In the genomic region with DNA sequence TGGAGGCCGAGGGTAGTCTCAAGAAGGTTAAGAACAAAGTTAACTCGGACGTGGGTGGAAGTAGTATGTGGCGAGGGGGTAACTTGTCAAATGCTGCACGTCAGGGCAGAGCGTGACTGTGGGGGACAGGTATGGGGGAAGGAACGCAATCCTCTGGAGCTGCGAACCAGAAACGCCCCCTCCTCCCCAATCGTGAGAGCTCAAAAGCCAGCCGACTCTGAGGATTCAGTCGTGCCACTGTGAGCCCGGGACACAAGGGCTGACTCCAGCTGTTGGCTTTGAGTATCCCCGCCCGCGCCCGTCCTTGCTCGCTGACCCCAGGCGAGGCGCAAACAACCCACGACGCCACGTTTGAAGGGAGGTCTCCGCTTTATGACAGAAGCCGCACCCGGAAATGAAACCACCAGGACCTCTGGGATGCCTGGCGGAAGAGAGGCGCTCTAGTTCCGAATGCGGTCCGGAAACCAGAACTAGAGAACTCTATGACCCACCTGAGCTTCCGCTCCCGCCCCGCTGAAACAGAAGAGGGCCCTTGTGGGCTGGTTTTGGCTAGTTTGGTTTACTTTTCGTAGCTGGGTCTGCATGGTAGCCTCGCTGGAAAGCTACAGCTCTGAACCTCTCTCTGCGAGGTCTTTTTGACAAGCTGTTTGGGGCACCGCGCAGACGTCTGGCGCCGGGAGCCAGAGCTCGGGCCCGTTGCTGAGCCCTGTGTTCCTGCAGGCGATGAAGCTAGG, we compare ENCODE assay signal across 8 cellular contexts. TPM values are rescaled to one million over a fixed set of nuclear protein-coding genes. Genes with fewer than 3 reads are reported as not detected.
DNase-seq lines count a peak whose midpoint lies in the region; ATAC-seq, FAIRE-seq and TF ChIP-seq lines count a peak whose summit lies in the region.

A gene (minus strand): TSS at position 377 of the 734 bp plus-strand sequence. CDS start 550 bp downstream, outside the sequence.

- FAIRE-seq in D721Med (lab: Jason Lieb, UNC) = no peak

- TF ChIP-seq CTCF in D721Med (IDR thresholded peaks at IDR 0.05; ENCODE audit: insufficient read depth, missing control alignments) (no peak), esophagus squamous epithelium (IDR thresholded peaks at IDR 0.05) (no peak)

- peak in 2 of 4 donors; percentile 28 to 80 for TF ChIP-seq POLR2A in esophagus squamous epithelium (IDR thresholded peaks at IDR 0.05)

- DNase-seq in D721Med (ENCODE audit: insufficient read length, low spot score) (peak; percentile 68), KG1 (lab: John Stamatoyannopoulos, UW) (peak; percentile 73), esophagus squamous epithelium (lab: John Stamatoyannopoulos, UW) (peak; percentile 51), myocyte (ENCODE audit: low read depth) (peak; percentile 96)
- DNase-seq in activated T-cell treated with anti-CD3 and anti-CD28 coated beads, Interleukin-2, amount 50 U/mL, for 48 hours = peak; percentile 86 to 88
- peak; percentile 80 to 84 for DNase-seq in stimulated activated CD8-positive, alpha-beta memory T cell treated with anti-CD3 and anti-CD28 coated beads, Interleukin-7, amount 100 ng/mL, for 4 hours (ENCODE audit: low read depth in 2 of 2)

- H3K4me3 ChIP-seq in esophagus squamous epithelium = peak within 1 kb of the TSS; percentile 56 to 91 (median 78)

- peaks cover 0 to 27% (median 11%) of the 10 kb centered on the region in 3 donors for H3K36me3 ChIP-seq in esophagus squamous epithelium

- H3K27ac ChIP-seq in esophagus squamous epithelium = peak within 1 kb of the TSS; percentile 86 to 96 (median 90)

- no peaks in the 10 kb centered on the region for H3K9me3 ChIP-seq in esophagus squamous epithelium

- intact Hi-C loops in esophagus squamous epithelium (cut with DNase I) = no loop called here

- WGBS in esophagus squamous epithelium, 2 donors = 0% methylated on average over 21 to 27 of the region's 45 CpGs

- ATAC-seq in GM21619 (IDR thresholded peaks at IDR 0.05; ENCODE audit: unreplicated experiment) = peak; percentile 91

- H3K4me1 ChIP-seq in esophagus squamous epithelium = peaks cover 16 to 26% (median 16%) of the 10 kb centered on the region in 3 donors

- peaks cover 0 to 3% (median 0%) of the 10 kb centered on the region in 4 donors for H3K27me3 ChIP-seq in esophagus squamous epithelium

TF ChIP-seq in PFSK-1, 5 proteins besides CTCF, POLR2A, EP300 and RAD21:
- TF ChIP-seq TAF1 (IDR thresholded peaks at IDR 0.05; ENCODE audit: borderline replicate concordance, insufficient read depth, low read length) (peak; percentile 97), POLR2AphosphoS5 (IDR thresholded peaks at IDR 0.05; ENCODE audit: low read depth, low read length) (peak; percentile 96), FOXP2 (optimal IDR thresholded peaks at IDR 0.05; ENCODE audit: borderline replicate concordance, extremely low read depth, extremely low read length, insufficient read depth) (peak; percentile 55), SIN3A (IDR thresholded peaks at IDR 0.05; ENCODE audit: borderline replicate concordance, insufficient read depth, low read length) (peak; percentile 82)
- TF ChIP-seq, protein P1, sequence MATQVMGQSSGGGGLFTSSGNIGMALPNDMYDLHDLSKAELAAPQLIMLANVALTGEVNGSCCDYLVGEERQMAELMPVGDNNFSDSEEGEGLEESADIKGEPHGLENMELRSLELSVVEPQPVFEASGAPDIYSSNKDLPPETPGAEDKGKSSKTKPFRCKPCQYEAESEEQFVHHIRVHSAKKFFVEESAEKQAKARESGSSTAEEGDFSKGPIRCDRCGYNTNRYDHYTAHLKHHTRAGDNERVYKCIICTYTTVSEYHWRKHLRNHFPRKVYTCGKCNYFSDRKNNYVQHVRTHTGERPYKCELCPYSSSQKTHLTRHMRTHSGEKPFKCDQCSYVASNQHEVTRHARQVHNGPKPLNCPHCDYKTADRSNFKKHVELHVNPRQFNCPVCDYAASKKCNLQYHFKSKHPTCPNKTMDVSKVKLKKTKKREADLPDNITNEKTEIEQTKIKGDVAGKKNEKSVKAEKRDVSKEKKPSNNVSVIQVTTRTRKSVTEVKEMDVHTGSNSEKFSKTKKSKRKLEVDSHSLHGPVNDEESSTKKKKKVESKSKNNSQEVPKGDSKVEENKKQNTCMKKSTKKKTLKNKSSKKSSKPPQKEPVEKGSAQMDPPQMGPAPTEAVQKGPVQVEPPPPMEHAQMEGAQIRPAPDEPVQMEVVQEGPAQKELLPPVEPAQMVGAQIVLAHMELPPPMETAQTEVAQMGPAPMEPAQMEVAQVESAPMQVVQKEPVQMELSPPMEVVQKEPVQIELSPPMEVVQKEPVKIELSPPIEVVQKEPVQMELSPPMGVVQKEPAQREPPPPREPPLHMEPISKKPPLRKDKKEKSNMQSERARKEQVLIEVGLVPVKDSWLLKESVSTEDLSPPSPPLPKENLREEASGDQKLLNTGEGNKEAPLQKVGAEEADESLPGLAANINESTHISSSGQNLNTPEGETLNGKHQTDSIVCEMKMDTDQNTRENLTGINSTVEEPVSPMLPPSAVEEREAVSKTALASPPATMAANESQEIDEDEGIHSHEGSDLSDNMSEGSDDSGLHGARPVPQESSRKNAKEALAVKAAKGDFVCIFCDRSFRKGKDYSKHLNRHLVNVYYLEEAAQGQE (IDR thresholded peaks at IDR 0.05; ENCODE audit: insufficient read depth in 1 of 2, low read depth in 2 of 2, low read length in 2 of 2) = peak in 1 of 2 experiments; percentile 46; a peak in 2 of 4 replicates

RNA-seq across cellular contexts. Expression of the gene that starts here (rescaled TPM):
- polyA plus RNA-seq in PFSK-1 (2012; ENCODE audit: insufficient read length, low read depth) = 6.6 TPM
- total RNA-seq in esophagus squamous epithelium = 1 to 10 TPM in 3 of 4 donors, under 1 TPM in 1; 0.95 to 4.4 (median 3.6) TPM
- total RNA-seq in myocyte = 7.4 and 12.4 TPM in 2 replicates
- 8.0 TPM for polyA plus RNA-seq in myocyte (2012)

Comparison
In these comparisons a context has a peak if more than half of its experiments do, and no peak if none do; other contexts are left out.
1. Peak in every context shown above with its lines: DNase-seq, ATAC-seq, H3K4me3 ChIP-seq and H3K27ac ChIP-seq.